In the genomic region with DNA sequence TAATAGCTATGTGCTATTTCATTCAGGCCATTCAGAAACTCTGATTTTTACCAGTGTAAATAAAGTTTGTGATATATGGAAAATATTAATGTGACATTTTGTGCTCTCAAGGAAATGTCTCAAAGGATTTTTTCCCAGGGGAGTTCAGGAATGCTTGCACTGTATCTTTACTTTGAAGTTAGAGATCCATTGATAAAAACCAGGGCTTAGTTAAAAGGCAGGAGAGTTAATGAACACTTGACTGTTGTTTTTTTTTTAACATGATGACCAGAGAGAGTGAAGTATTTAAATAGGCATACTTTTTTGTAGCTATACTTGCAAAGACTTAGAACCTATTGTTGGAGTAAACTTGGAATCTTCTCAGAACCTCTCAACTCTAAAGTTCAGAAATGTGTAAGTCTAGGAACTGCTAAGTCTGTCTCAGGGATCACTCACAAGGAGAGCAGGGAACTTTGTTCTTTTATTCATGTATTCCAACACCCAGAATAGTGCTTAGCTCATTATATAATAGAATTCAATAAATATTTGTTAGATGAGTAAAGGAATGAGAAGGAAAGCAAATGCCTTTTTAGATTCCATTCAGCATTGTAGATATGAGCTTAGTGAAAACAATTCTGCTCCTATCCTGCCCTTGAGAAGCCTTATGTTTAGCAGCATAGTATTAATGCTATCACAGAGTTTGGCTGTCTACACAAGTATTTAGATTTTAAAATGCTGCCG, we compare ENCODE assay signal across 13 cellular contexts.
DNase-seq lines count a peak whose midpoint lies in the region; ATAC-seq and TF ChIP-seq lines count a peak whose summit lies in the region.
"Had no signal": no experiment of that assay in that cellular context is flagged by ENCODE, and none has a peak within 500 bp of the region (broad histone marks: within the 10 kb centered on the region; RNA-seq: fewer than 3 reads in every experiment).

No MANE protein-coding gene starts in this region.

- H3K56ac ChIP-seq in IMR-90 (ENCODE audit: extremely low read depth, insufficient read depth, low read length), result no peak overlapping the region

- no peaks in the 10 kb centered on the region for H3K27me3 Mint-ChIP-seq in natural killer cell (ENCODE audit: low read depth in 2 of 2)
- H3K27me3 Mint-ChIP-seq: memory B cell had no signal

- no peak for TF ChIP-seq RAD21 in IMR-90 (IDR thresholded peaks at IDR 0.05; ENCODE audit: low read length)

- CTCF ChIA-PET in IMR-90 (lab: Yijun Ruan, JAX), result interaction anchor here (0.6 to 1.4 kb wide), 3 partner anchors 10 to 35 kb away, joined by 3 to 6 read pairs (median 3); no protein-coding TSS in a partner anchor

- H2AK9ac ChIP-seq in IMR-90 (replicated peaks; ENCODE audit: low read depth, low read length, poor library complexity), result no peak overlapping the region

- no peak for TF ChIP-seq POLR2A in IMR-90 (IDR thresholded peaks at IDR 0.05; ENCODE audit: low read depth, low read length)

- peak overlapping the region; percentile 26; the same call in 2 of the 3 replicates for H2BK15ac ChIP-seq in IMR-90 (ENCODE audit: low read depth, low read length)

- no peak overlapping the region for H3K27ac Mint-ChIP-seq in natural killer cell

- no peak overlapping the region for H2AFZ ChIP-seq in IMR-90 (replicated peaks; ENCODE audit: low read length, poor library complexity)

- H2BK20ac ChIP-seq in IMR-90 (ENCODE audit: low read depth, low read length), result peak overlapping the region; percentile 64; the same call in 1 of the 2 replicates

- no CpG with 5 or more reads among the region's 1 CpG for WGBS in IMR-90 (ENCODE audit: extremely low coverage in 2 of 2, insufficient read length in 1 of 2), 2 experiments

- peaks cover 6% of the 10 kb centered on the region; the same call in 1 of the 2 replicates for H3K9me1 ChIP-seq in IMR-90 (ENCODE audit: insufficient read depth, low read length)

- H3K23ac ChIP-seq in IMR-90 (ENCODE audit: low read depth, low read length), result no peak overlapping the region

- peak overlapping the region; percentile 53 for H2BK120ac ChIP-seq in IMR-90 (ENCODE audit: low read depth, low read length)

- ATAC-seq in IMR-90 (ENCODE audit: low read depth) (peak; percentile 88), lower lobe of right lung (peak; percentile 23 to 58), GM18909 (IDR thresholded peaks at IDR 0.05; ENCODE audit: poor library complexity, unreplicated experiment) (no peak), natural killer cell (no peak)
- no peak for ATAC-seq in stimulated activated naive CD8-positive, alpha-beta T cell treated with anti-CD3 and anti-CD28 coated beads, Interleukin-15, Interleukin-2, amounts not matched to agents 100 U/mL and 50 U/mL, for 24 hours

- peak overlapping the region; percentile 53; the same call in 1 of the 2 replicates for H3K18ac ChIP-seq in IMR-90 (ENCODE audit: low read depth, low read length)

- H3K36me3 Mint-ChIP-seq in natural killer cell, result no peaks in the 10 kb centered on the region

- H3K4me1 Mint-ChIP-seq in natural killer cell, result peaks cover 15 to 24% of the 10 kb centered on the region in 2 donors

- dilution Hi-C loops in IMR-90 (cut with HindIII; ENCODE audit: low sequenced_read_pairs, unreplicated experiment), result no loop called here

- H3K4me2 ChIP-seq in IMR-90 (ENCODE audit: low read depth, low read length), result peak overlapping the region; percentile 44; the same call in 1 of the 2 replicates

- TF ChIP-seq CTCF in IMR-90 (conservative IDR thresholded peaks at IDR 0.05; ENCODE audit: low read depth, low read length) (no peak), lower lobe of right lung (IDR thresholded peaks at IDR 0.05) (no peak), natural killer cell (IDR thresholded peaks at IDR 0.05) (no peak)

- H3K4me1 ChIP-seq in IMR-90 (ENCODE audit: control insufficient read depth, insufficient read depth, low read length) (peaks cover 14% of the 10 kb centered on the region), lower lobe of right lung (peaks cover 10% of the 10 kb centered on the region)
- H3K4me1 ChIP-seq: prostate gland, SJCRH30 had no signal

- in situ Hi-C loops in IMR-90 (cut with MboI; ENCODE audit: low sequenced_read_pairs), result no loop called here

- no TSS peak for BruUV-seq in IMR-90 (replicated peaks; lab: Mats Ljungman, UMichigan)

- no peak overlapping the region for H3K9ac ChIP-seq in IMR-90 (ENCODE audit: low read depth, low read length)

- peak overlapping the region; percentile 77 for H2BK5ac ChIP-seq in IMR-90 (ENCODE audit: low read depth, low read length, poor library complexity, severe bottlenecking)

- H3K36me3 ChIP-seq in IMR-90 (ENCODE audit: control insufficient read depth, insufficient read depth, low read length), result no peaks in the 10 kb centered on the region
- no peaks in the 10 kb centered on the region for H3K36me3 ChIP-seq in lower lobe of right lung
- H3K36me3 ChIP-seq: prostate gland, SJCRH30 had no signal

- H3K4me3 ChIP-seq in IMR-90 (ENCODE audit: insufficient read depth, low read depth, low read length) (no peak overlapping the region), lower lobe of right lung (no peak overlapping the region)
- H3K4me3 ChIP-seq: prostate gland, SJCRH30 had no signal

- H4K5ac ChIP-seq in IMR-90 (ENCODE audit: low read depth, low read length), result no peak overlapping the region

- H3K27ac ChIP-seq in IMR-90 (ENCODE audit: insufficient read depth, low read length) (no peak overlapping the region), lower lobe of right lung (no peak overlapping the region)
- H3K27ac ChIP-seq: prostate gland, SJCRH30 had no signal

- DNase-seq in A172 (ENCODE audit: low spot score) (peak; percentile 6), IMR-90 (peak; percentile 84), dedifferentiated amniotic fluid mesenchymal stem cell (ENCODE audit: extremely low spot score) (peak; percentile 36), lower lobe of right lung (no peak), T-helper 2 cell (no peak), natural killer cell (no peak)
- DNase-seq in stimulated activated naive CD8-positive, alpha-beta T cell treated with anti-CD3 and anti-CD28 coated beads, Interleukin-15, Interleukin-2, amounts not matched to agents 100 U/mL and 50 U/mL, for 24 hours, result no peak
- DNase-seq: NCI-H1105, NCI-H82, SJCRH30 had no signal

- peak overlapping the region; percentile 62; the same call in 1 of the 2 replicates for H4K91ac ChIP-seq in IMR-90 (ENCODE audit: insufficient read depth, low read depth, low read length)

- H3K79me1 ChIP-seq in IMR-90 (ENCODE audit: low read depth in 1 of 2, low read length in 2 of 2), result no peaks in the 10 kb centered on the region

- peak overlapping the region; percentile 77 for H3K4ac ChIP-seq in IMR-90 (ENCODE audit: low read depth, low read length)

- H4K8ac ChIP-seq in IMR-90 (ENCODE audit: low read depth in 2 of 2, low read length in 2 of 2), result peak overlapping the region in 1 of 2 experiments; percentile 10; a peak in 1 of 4 replicates

- H3K27me3 ChIP-seq in IMR-90 (ENCODE audit: control insufficient read depth, insufficient read depth, low read length) (no peaks in the 10 kb centered on the region), lower lobe of right lung (ENCODE audit: low read depth) (no peaks in the 10 kb centered on the region)
- H3K27me3 ChIP-seq: SJCRH30 had no signal

- H3K9me3 ChIP-seq in IMR-90 (ENCODE audit: control insufficient read depth, insufficient read depth, low read length) (no peaks in the 10 kb centered on the region), lower lobe of right lung (no peaks in the 10 kb centered on the region)
- H3K9me3 ChIP-seq: prostate gland, SJCRH30 had no signal

- intact Hi-C loops in IMR-90 (cut with micrococcal nuclease), result no loop called here
- intact Hi-C loops in lower lobe of right lung (cut with DNase I), result no loop called here
- intact Hi-C loops in natural killer cell (cut with micrococcal nuclease), result no loop called here

- H3K14ac ChIP-seq in IMR-90 (replicated peaks; ENCODE audit: low read depth, low read length), result peak overlapping the region; percentile 46; the same call in 1 of the 2 replicates

- peak overlapping the region; percentile 57; the same call in 1 of the 2 replicates for H2AK5ac ChIP-seq in IMR-90 (ENCODE audit: low read depth, low read length)

- no peaks in the 10 kb centered on the region for H4K20me1 ChIP-seq in IMR-90 (ENCODE audit: insufficient read depth, low read length)

- POLR2A ChIA-PET in IMR-90 (lab: Charles Lee; ENCODE audit: unreplicated experiment), result interaction anchor here (0.6 kb wide), 3 partner anchors 14 to 24 kb away, joined by 3 read pairs; no protein-coding TSS in a partner anchor

- H3K4me3 Mint-ChIP-seq in natural killer cell, result no peak overlapping the region
- H3K4me3 Mint-ChIP-seq: memory B cell had no signal

- no peaks in the 10 kb centered on the region for H3K9me3 Mint-ChIP-seq in natural killer cell
- H3K9me3 Mint-ChIP-seq: memory B cell had no signal

TF ChIP-seq in IMR-90, 13 proteins besides CTCF, POLR2A, EP300 and RAD21:
- TF ChIP-seq RCOR1 (IDR thresholded peaks at IDR 0.05; ENCODE audit: insufficient replicate concordance, low read length), result no peak
- TF ChIP-seq, protein P1, sequence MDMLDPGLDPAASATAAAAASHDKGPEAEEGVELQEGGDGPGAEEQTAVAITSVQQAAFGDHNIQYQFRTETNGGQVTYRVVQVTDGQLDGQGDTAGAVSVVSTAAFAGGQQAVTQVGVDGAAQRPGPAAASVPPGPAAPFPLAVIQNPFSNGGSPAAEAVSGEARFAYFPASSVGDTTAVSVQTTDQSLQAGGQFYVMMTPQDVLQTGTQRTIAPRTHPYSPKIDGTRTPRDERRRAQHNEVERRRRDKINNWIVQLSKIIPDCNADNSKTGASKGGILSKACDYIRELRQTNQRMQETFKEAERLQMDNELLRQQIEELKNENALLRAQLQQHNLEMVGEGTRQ (IDR thresholded peaks at IDR 0.05; ENCODE audit: low read depth, low read length), result no peak

Comparison
In these comparisons a context has a peak if more than half of its experiments do, and no peak if none do; other contexts are left out.
1. DNase-seq: peak in A172 (single experiment), IMR-90 (single experiment) and dedifferentiated amniotic fluid mesenchymal stem cell (single experiment); none in lower lobe of right lung (single experiment), stimulated activated naive CD8-positive, alpha-beta T cell treated with anti-CD3 and anti-CD28 coated beads, Interleukin-15, Interleukin-2, amounts not matched to agents 100 U/mL and 50 U/mL, for 24 hours (single experiment), T-helper 2 cell (0 of 5) and natural killer cell (single experiment).
2. ATAC-seq: peak in IMR-90 (single experiment) and lower lobe of right lung (2 of 2); none in stimulated activated naive CD8-positive, alpha-beta T cell treated with anti-CD3 and anti-CD28 coated beads, Interleukin-15, Interleukin-2, amounts not matched to agents 100 U/mL and 50 U/mL, for 24 hours (single experiment), GM18909 (single experiment) and natural killer cell (0 of 3).